In the genomic region with DNA sequence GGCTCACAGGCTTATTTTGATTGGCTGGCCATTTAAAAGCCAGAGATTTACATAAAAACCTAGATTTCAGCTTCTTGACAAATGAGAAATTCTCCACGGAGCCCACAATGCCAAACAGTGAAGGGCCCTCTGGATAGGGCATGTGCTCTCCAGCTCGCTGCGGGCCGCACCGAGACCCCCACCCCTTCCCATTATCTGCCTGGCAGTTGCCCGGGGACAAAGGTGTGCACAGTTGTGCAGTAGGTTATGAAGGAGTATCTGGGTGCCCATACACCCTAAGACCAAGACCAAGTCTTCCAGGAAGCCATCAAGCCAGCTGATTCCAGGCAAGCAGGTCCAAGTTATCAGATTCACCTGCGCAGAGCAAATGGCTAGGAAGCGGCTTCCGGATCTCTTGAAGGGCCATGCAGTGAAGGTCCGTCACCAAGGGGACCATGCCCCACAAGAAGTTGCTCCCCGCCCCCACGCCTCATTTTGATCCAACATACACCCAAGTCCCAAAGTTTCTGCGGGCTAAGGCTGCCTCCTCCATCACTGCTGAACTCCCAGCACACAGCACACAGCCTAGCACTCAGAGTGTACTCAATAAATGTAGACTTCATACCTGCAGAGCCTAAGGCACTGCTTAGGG, we compare ENCODE assay signal across 9 cellular contexts. TPM values are rescaled to one million over a fixed set of nuclear protein-coding genes. Genes with fewer than 3 reads are reported as not detected.
A peak's percentile ranks its signal among the peaks of the same experiment; 100 is the strongest.
DNase-seq lines count a peak whose midpoint lies in the region; ATAC-seq, FAIRE-seq and TF ChIP-seq lines count a peak whose summit lies in the region.
"Had no signal": no experiment of that assay in that cellular context is flagged by ENCODE, and none has a peak within 500 bp of the region (broad histone marks: within the 10 kb centered on the region; RNA-seq: fewer than 3 reads in every experiment).

No MANE protein-coding gene starts in this region.

- 82% methylated on average over 13 of the region's 13 CpGs for WGBS in suprapubic skin

- H4K20me1 ChIP-seq in keratinocyte (ENCODE audit: control insufficient read depth, extremely low read depth, insufficient read depth, low read length): no peaks in the 10 kb centered on the region

- DNase-seq in DMS53 (lab: John Stamatoyannopoulos, UW) (peak; percentile 20), DMS53 treated with DMSO at 0.1 percent for 48 hours (lab: John Stamatoyannopoulos, UW; ENCODE audit: unreplicated experiment) (no peak), adipocyte (ENCODE audit: low read depth) (no peak), keratinocyte (ENCODE audit: low read depth, low spot score) (no peak), suprapubic skin (ENCODE audit: low spot score in 2 of 2) (no peak), H54 (ENCODE audit: insufficient read length, low spot score) (no peak), SKM-1 treated with dmso at 0.1 percent for 144 hours (lab: John Stamatoyannopoulos, UW; ENCODE audit: unreplicated experiment) (no peak)

- ATAC-seq in GM21786 (IDR thresholded peaks at IDR 0.05; ENCODE audit: unreplicated experiment): no peak

- H3K4me2 ChIP-seq in keratinocyte (ENCODE audit: control insufficient read depth, extremely low read depth, insufficient read depth, low read depth, low read length): peak overlapping the region; percentile 92

- H3K4me1 ChIP-seq in adipocyte (ENCODE audit: control insufficient read depth, insufficient read depth, low read length) (peaks cover 13% of the 10 kb centered on the region), keratinocyte (ENCODE audit: control insufficient read depth, extremely low read depth, insufficient read depth, low read length) (peaks cover 16% of the 10 kb centered on the region), suprapubic skin (peaks cover 20% of the 10 kb centered on the region)

- H3K79me2 ChIP-seq in keratinocyte (ENCODE audit: control insufficient read depth, insufficient read depth, low read length): peaks cover 36% of the 10 kb centered on the region

- no peak for TF ChIP-seq POLR2A in suprapubic skin (IDR thresholded peaks at IDR 0.05)
- TF ChIP-seq POLR2A in H54 (IDR thresholded peaks at IDR 0.05; ENCODE audit: low read depth, low read length): no peak

- TF ChIP-seq CTCF in keratinocyte (optimal IDR thresholded peaks at IDR 0.05 in 1 of 3, IDR thresholded peaks at IDR 0.05 in 1 of 3, conservative IDR thresholded peaks at IDR 0.05 in 1 of 3; ENCODE audit: extremely low read depth in 1 of 3, insufficient read depth in 2 of 3, low read length in 3 of 3): no peak
- TF ChIP-seq CTCF in suprapubic skin (IDR thresholded peaks at IDR 0.05): no peak

- H3K9me3 ChIP-seq in adipocyte (ENCODE audit: control insufficient read depth, low read length) (no peaks in the 10 kb centered on the region), keratinocyte (ENCODE audit: control insufficient read depth, low read depth, low read length) (no peaks in the 10 kb centered on the region), suprapubic skin (no peaks in the 10 kb centered on the region)

- no peak for TF ChIP-seq EP300 in suprapubic skin (IDR thresholded peaks at IDR 0.05)

- H3K27ac ChIP-seq in keratinocyte (ENCODE audit: control insufficient read depth, insufficient read depth, low read length): peak overlapping the region; percentile 87
- H3K27ac ChIP-seq in suprapubic skin: no peak overlapping the region

- H3K36me3 ChIP-seq in adipocyte (ENCODE audit: control insufficient read depth, insufficient read depth, low read length, severe bottlenecking) (peaks cover 11% of the 10 kb centered on the region), keratinocyte (ENCODE audit: control insufficient read depth in 2 of 2, extremely low read depth in 1 of 2, insufficient read depth in 2 of 2, low read length in 2 of 2) (peaks cover 3 to 4% of the 10 kb centered on the region in 2 experiments), suprapubic skin (peaks cover 13% of the 10 kb centered on the region)

- dilution Hi-C loops in keratinocyte (cut with MboI; ENCODE audit: extremely low pct_ligation_motif_present, low sequenced_read_pairs): no loop called here

- no peaks in the 10 kb centered on the region for H3K27me3 ChIP-seq in adipocyte (replicated peaks; ENCODE audit: control insufficient read depth, insufficient read depth, low read length)
- no peaks in the 10 kb centered on the region for H3K27me3 ChIP-seq in keratinocyte (ENCODE audit: control insufficient read depth, extremely low read depth, insufficient read depth, low read length)
- H3K27me3 ChIP-seq in suprapubic skin: no peaks in the 10 kb centered on the region

- FAIRE-seq in keratinocyte (lab: Jason Lieb, UNC) (no peak), H54 (lab: Jason Lieb, UNC) (no peak)
- FAIRE-seq: A204.1 had no signal

- H3K9ac ChIP-seq in adipocyte (ENCODE audit: low read length) (peak overlapping the region; percentile 98), keratinocyte (ENCODE audit: control insufficient read depth, extremely low read depth, insufficient read depth, low read length) (peak overlapping the region; percentile 96)

- H3K4me3 ChIP-seq in adipocyte (ENCODE audit: low read length) (peak overlapping the region; percentile 96), keratinocyte (ENCODE audit: control insufficient read depth in 2 of 3, extremely low read depth in 1 of 3, insufficient read depth in 2 of 3, low read depth in 1 of 3, low read length in 3 of 3) (peak overlapping the region; percentile 95 to 99 (median 97)), suprapubic skin (peak overlapping the region; percentile 94)

- no peak overlapping the region for H2AFZ ChIP-seq in keratinocyte (ENCODE audit: control insufficient read depth, low read length)

- no peaks in the 10 kb centered on the region for H3K9me1 ChIP-seq in keratinocyte (ENCODE audit: control insufficient read depth, extremely low read depth, insufficient read depth, low read length)

RNA-seq across cellular contexts. Expression of a gene that starts 1.3 kb away (rescaled TPM):
- polyA plus RNA-seq in keratinocyte: 32.1 to 54.5 TPM (median 43.2 TPM) in 3 replicates
- 11.1 TPM for polyA plus RNA-seq in keratinocyte (2011; ENCODE audit: low read depth)
- polyA plus RNA-seq in keratinocyte (2011; cell fraction: cytosol; rRNA removed): 19.3 and 23.4 TPM in 2 replicates
- 110 and 114 TPM in 2 replicates for polyA plus RNA-seq in keratinocyte (2011; cell fraction: nucleus; rRNA removed)
- polyA plus RNA-seq in keratinocyte (2012; ENCODE audit: low replicate concordance): 31.6 and 51.8 TPM in 2 replicates
- 4.2 to 19.8 TPM (median 7.6 TPM) in 3 replicates for polyA minus RNA-seq in keratinocyte
- 21.1 TPM for polyA minus RNA-seq in keratinocyte (2011; cell fraction: cytosol; rRNA and poly(A)+ RNA removed)
- polyA minus RNA-seq in keratinocyte (2011; cell fraction: nucleus; rRNA and poly(A)+ RNA removed): 9.8 and 17.8 TPM in 2 replicates
- 10 to 100 TPM; 22.3 to 46.8 (median 29.2) TPM for total RNA-seq in suprapubic skin

RNA-seq across cellular contexts. Expression of a gene that starts 35.2 kb away (rescaled TPM):
- polyA plus RNA-seq in keratinocyte: 7.0 to 8.4 TPM (median 7.8 TPM) in 3 replicates
- 8.6 TPM for polyA plus RNA-seq in keratinocyte (2011; ENCODE audit: low read depth)
- polyA plus RNA-seq in keratinocyte (2011; cell fraction: cytosol; rRNA removed): 7.1 and 8.5 TPM in 2 replicates
- polyA plus RNA-seq in keratinocyte (2011; cell fraction: nucleus; rRNA removed): 12.2 and 13.2 TPM in 2 replicates
- 9.1 and 11.4 TPM in 2 replicates for polyA plus RNA-seq in keratinocyte (2012; ENCODE audit: low replicate concordance)
- 14.6 to 19.6 TPM (median 17.9 TPM) in 3 replicates for polyA minus RNA-seq in keratinocyte
- 19.6 TPM for polyA minus RNA-seq in keratinocyte (2011; cell fraction: cytosol; rRNA and poly(A)+ RNA removed)
- 10.2 and 16.4 TPM in 2 replicates for polyA minus RNA-seq in keratinocyte (2011; cell fraction: nucleus; rRNA and poly(A)+ RNA removed)
- 10 to 100 TPM; 25.8 to 48.4 (median 30.8) TPM for total RNA-seq in suprapubic skin
